7 cellular contexts compared by ENCODE assay signal in genomic region chr19:14433454-14434156, GRCh38. TPM values are rescaled to one million over a fixed set of nuclear protein-coding genes. Genes with fewer than 3 reads are reported as not detected.
A peak's percentile ranks its signal among the peaks of the same experiment; 100 is the strongest.
DNase-seq lines count a peak whose midpoint lies in the region; ATAC-seq and TF ChIP-seq lines count a peak whose summit lies in the region.

No MANE protein-coding gene starts in this region.

- peak; percentile 41 for ATAC-seq in activated CD8-positive, alpha-beta T cell treated with anti-CD3 and anti-CD28 coated beads, Interleukin-2, amount 10 ng/mL, durations not matched to agents 7 days and 5 days
- ATAC-seq in natural killer cell treated with Interleukin-12 subunit alpha and Interleukin-12 subunit beta and Interleukin-15 and Interleukin-18, amount 100 ng/mL, for 72 hours = peak; percentile 3 to 31

- POLR2A ChIA-PET in activated CD8-positive, alpha-beta T cell treated with anti-CD3 and anti-CD28 coated beads, Interleukin-2, amount 10 ng/mL, durations not matched to agents 7 days and 5 days (lab: Charles Lee) = interaction anchor here (0.6 to 2.3 kb wide), 4 partner anchors 13 to 85 kb away, joined by 3 to 9 read pairs (median 4); partner anchors contain the start of gene DNAJB1

- peak overlapping the region; percentile 79 for H2AFZ ChIP-seq in GM23248

- H3K4me3 Mint-ChIP-seq in activated CD8-positive, alpha-beta T cell treated with anti-CD3 and anti-CD28 coated beads, Interleukin-2, amount 10 ng/mL, durations not matched to agents 7 days and 5 days = peak overlapping the region; percentile 76
- H3K4me3 Mint-ChIP-seq in natural killer cell treated with Interleukin-12 subunit alpha and Interleukin-12 subunit beta and Interleukin-15 and Interleukin-18, amount 100 ng/mL, for 72 hours = peak overlapping the region; percentile 85

- H3K27ac ChIP-seq in GM23248 = 0 out of 2 replicates have a peak overlapping the region, but pooled peaks have one; percentile 33

- peaks cover 47% of the 10 kb centered on the region for H3K4me1 Mint-ChIP-seq in activated CD8-positive, alpha-beta T cell treated with anti-CD3 and anti-CD28 coated beads, Interleukin-2, amount 10 ng/mL, durations not matched to agents 7 days and 5 days (ENCODE audit: low read depth)
- peaks cover 24 to 29% of the 10 kb centered on the region in 2 donors for H3K4me1 Mint-ChIP-seq in natural killer cell treated with Interleukin-12 subunit alpha and Interleukin-12 subunit beta and Interleukin-15 and Interleukin-18, amount 100 ng/mL, for 72 hours (ENCODE audit: low read depth in 2 of 2)

- peak overlapping the region; percentile 77 for H3K27ac Mint-ChIP-seq in activated CD8-positive, alpha-beta T cell treated with anti-CD3 and anti-CD28 coated beads, Interleukin-2, amount 10 ng/mL, durations not matched to agents 7 days and 5 days
- peak overlapping the region; percentile 82 to 83 for H3K27ac Mint-ChIP-seq in natural killer cell treated with Interleukin-12 subunit alpha and Interleukin-12 subunit beta and Interleukin-15 and Interleukin-18, amount 100 ng/mL, for 72 hours

- DNase-seq in GM23248 (peak; percentile 39), NCI-H2081 treated with DMSO at 0.1 percent for 48 hours (lab: John Stamatoyannopoulos, UW) (peak; percentile 9), erythroblast (lab: John Stamatoyannopoulos, UW) (peak; percentile 46 to 57), HuH-7 (ENCODE audit: low spot score) (no peak), epidermal melanocyte (ENCODE audit: insufficient read length, low spot score) (no peak)
- DNase-seq in activated CD8-positive, alpha-beta T cell treated with anti-CD3 and anti-CD28 coated beads, Interleukin-2, amount 10 ng/mL, durations not matched to agents 7 days and 5 days = peak; percentile 39
- DNase-seq in natural killer cell treated with Interleukin-12 subunit alpha and Interleukin-12 subunit beta and Interleukin-15 and Interleukin-18, amount 100 ng/mL, for 72 hours (ENCODE audit: low spot score) = no peak

- H3K36me3 ChIP-seq in GM23248 (ENCODE audit: low read depth) = no peaks in the 10 kb centered on the region

- WGBS in GM23248 (ENCODE audit: low coverage in 1 of 2, low lambda C conversion rate in 2 of 2, missing lambda C conversion rate in 2 of 2), 2 experiments = 1 to 5% methylated on average over 19 to 23 of the region's 62 CpGs

- TF ChIP-seq POLR2A in erythroblast (IDR thresholded peaks at IDR 0.05; ENCODE audit: low read length) = no peak

- no peaks in the 10 kb centered on the region for H3K9me3 Mint-ChIP-seq in activated CD8-positive, alpha-beta T cell treated with anti-CD3 and anti-CD28 coated beads, Interleukin-2, amount 10 ng/mL, durations not matched to agents 7 days and 5 days (ENCODE audit: insufficient read depth)
- no peaks in the 10 kb centered on the region for H3K9me3 Mint-ChIP-seq in natural killer cell treated with Interleukin-12 subunit alpha and Interleukin-12 subunit beta and Interleukin-15 and Interleukin-18, amount 100 ng/mL, for 72 hours

- no peaks in the 10 kb centered on the region for H4K20me1 ChIP-seq in GM23248 (ENCODE audit: insufficient read depth)

- CTCF ChIA-PET in activated CD8-positive, alpha-beta T cell treated with anti-CD3 and anti-CD28 coated beads, Interleukin-2, amount 10 ng/mL, durations not matched to agents 7 days and 5 days (lab: Charles Lee) = interaction anchor here (1.0 to 3.1 kb wide), 4 partner anchors 38 to 297 kb away, joined by 4 to 30 read pairs (median 6); partner anchors contain the start of gene ASF1B

- H3K4me1 ChIP-seq in GM23248 (ENCODE audit: insufficient read depth) = peaks cover 14% of the 10 kb centered on the region

- peaks cover 8% of the 10 kb centered on the region for H3K36me3 Mint-ChIP-seq in activated CD8-positive, alpha-beta T cell treated with anti-CD3 and anti-CD28 coated beads, Interleukin-2, amount 10 ng/mL, durations not matched to agents 7 days and 5 days (ENCODE audit: low read depth)
- no peaks in the 10 kb centered on the region for H3K36me3 Mint-ChIP-seq in natural killer cell treated with Interleukin-12 subunit alpha and Interleukin-12 subunit beta and Interleukin-15 and Interleukin-18, amount 100 ng/mL, for 72 hours

- H3K9me2 ChIP-seq in GM23248 (ENCODE audit: insufficient read depth) = no peaks in the 10 kb centered on the region

- peaks cover 4% of the 10 kb centered on the region for H3K27me3 Mint-ChIP-seq in activated CD8-positive, alpha-beta T cell treated with anti-CD3 and anti-CD28 coated beads, Interleukin-2, amount 10 ng/mL, durations not matched to agents 7 days and 5 days (ENCODE audit: low read depth)
- H3K27me3 Mint-ChIP-seq in natural killer cell treated with Interleukin-12 subunit alpha and Interleukin-12 subunit beta and Interleukin-15 and Interleukin-18, amount 100 ng/mL, for 72 hours = no peaks in the 10 kb centered on the region

- H3K4me2 ChIP-seq in GM23248 (ENCODE audit: unreplicated experiment) = peak overlapping the region; percentile 72

- peaks cover 16% of the 10 kb centered on the region for H3F3A ChIP-seq in GM23248 (ENCODE audit: insufficient read depth)

- no peaks in the 10 kb centered on the region for H3K9me3 ChIP-seq in GM23248 (ENCODE audit: low read depth)

- no peaks in the 10 kb centered on the region for H3K27me3 ChIP-seq in GM23248 (replicated peaks; ENCODE audit: insufficient read depth)

- in situ Hi-C loops in GM23248 (cut with MboI) = no loop called here

- H3K4me3 ChIP-seq in GM23248 = peak overlapping the region; percentile 82

- H3K79me2 ChIP-seq in GM23248 (ENCODE audit: insufficient read depth) = peaks cover 50% of the 10 kb centered on the region

- H3K9ac ChIP-seq in GM23248 = peak overlapping the region; percentile 90

RNA-seq across cellular contexts. Expression of gene PKN1, which starts 0.5 kb away (rescaled TPM):
- 128 and 139 TPM in 2 replicates for total RNA-seq in GM23248 (2014; rRNA removed; shearing (Covaris generic))
- polyA plus RNA-seq in GM23248 (2016; fragmentation: Nextera tagmentation; extraction: Ambion mirVana) = 47.2 and 56.4 TPM in 2 replicates
- 100 to 1,000 TPM; 244 to 263 TPM for total RNA-seq in activated CD8-positive, alpha-beta T cell treated with anti-CD3 and anti-CD28 coated beads, Interleukin-2, amount 10 ng/mL, durations not matched to agents 7 days and 5 days
- 100 to 1,000 TPM; 140 to 160 TPM for total RNA-seq in natural killer cell treated with Interleukin-12 subunit alpha and Interleukin-12 subunit beta and Interleukin-15 and Interleukin-18, amount 100 ng/mL, for 72 hours

RNA-seq across cellular contexts. Expression of gene DDX39A, which starts 14.5 kb away (rescaled TPM):
- 47.2 and 55.9 TPM in 2 replicates for total RNA-seq in GM23248 (2014; rRNA removed; shearing (Covaris generic))
- polyA plus RNA-seq in GM23248 (2016; fragmentation: Nextera tagmentation; extraction: Ambion mirVana) = 57.7 and 58.7 TPM in 2 replicates
- 100 to 1,000 TPM; 309 to 313 TPM for total RNA-seq in activated CD8-positive, alpha-beta T cell treated with anti-CD3 and anti-CD28 coated beads, Interleukin-2, amount 10 ng/mL, durations not matched to agents 7 days and 5 days
- 100 to 1,000 TPM; 225 to 449 TPM for total RNA-seq in natural killer cell treated with Interleukin-12 subunit alpha and Interleukin-12 subunit beta and Interleukin-15 and Interleukin-18, amount 100 ng/mL, for 72 hours

RNA-seq across cellular contexts. Expression of gene PTGER1, which starts 41.5 kb away (rescaled TPM):
- 0.22 and 2.5 TPM in 2 replicates for total RNA-seq in GM23248 (2014; rRNA removed; shearing (Covaris generic))
- 0.79 and 0.80 TPM in 2 replicates for polyA plus RNA-seq in GM23248 (2016; fragmentation: Nextera tagmentation; extraction: Ambion mirVana)
- total RNA-seq in activated CD8-positive, alpha-beta T cell treated with anti-CD3 and anti-CD28 coated beads, Interleukin-2, amount 10 ng/mL, durations not matched to agents 7 days and 5 days = under 1 TPM; 0.32 to 0.44 TPM
- total RNA-seq in natural killer cell treated with Interleukin-12 subunit alpha and Interleukin-12 subunit beta and Interleukin-15 and Interleukin-18, amount 100 ng/mL, for 72 hours = under 1 TPM; 0.31 to 0.67 TPM

RNA-seq across cellular contexts. Expression of gene ADGRE5, which starts 52.4 kb away (rescaled TPM):
- total RNA-seq in GM23248 (2014; rRNA removed; shearing (Covaris generic)) = 28.5 and 56.6 TPM in 2 replicates
- polyA plus RNA-seq in GM23248 (2016; fragmentation: Nextera tagmentation; extraction: Ambion mirVana) = 56.6 and 58.4 TPM in 2 replicates
- 100 to 1,000 TPM; 290 to 302 TPM for total RNA-seq in activated CD8-positive, alpha-beta T cell treated with anti-CD3 and anti-CD28 coated beads, Interleukin-2, amount 10 ng/mL, durations not matched to agents 7 days and 5 days
- total RNA-seq in natural killer cell treated with Interleukin-12 subunit alpha and Interleukin-12 subunit beta and Interleukin-15 and Interleukin-18, amount 100 ng/mL, for 72 hours = 100 to 1,000 TPM; 348 to 798 TPM

Comparison
In these comparisons a context has a peak if more than half of its experiments do, and no peak if none do; other contexts are left out.
1. DNase-seq: peak in GM23248 (single experiment), NCI-H2081 treated with DMSO at 0.1 percent for 48 hours (single experiment), activated CD8-positive, alpha-beta T cell treated with anti-CD3 and anti-CD28 coated beads, Interleukin-2, amount 10 ng/mL, durations not matched to agents 7 days and 5 days (single experiment) and erythroblast (2 of 2); none in natural killer cell treated with Interleukin-12 subunit alpha and Interleukin-12 subunit beta and Interleukin-15 and Interleukin-18, amount 100 ng/mL, for 72 hours (single experiment), HuH-7 (single experiment) and epidermal melanocyte (single experiment).